In the genomic region with DNA sequence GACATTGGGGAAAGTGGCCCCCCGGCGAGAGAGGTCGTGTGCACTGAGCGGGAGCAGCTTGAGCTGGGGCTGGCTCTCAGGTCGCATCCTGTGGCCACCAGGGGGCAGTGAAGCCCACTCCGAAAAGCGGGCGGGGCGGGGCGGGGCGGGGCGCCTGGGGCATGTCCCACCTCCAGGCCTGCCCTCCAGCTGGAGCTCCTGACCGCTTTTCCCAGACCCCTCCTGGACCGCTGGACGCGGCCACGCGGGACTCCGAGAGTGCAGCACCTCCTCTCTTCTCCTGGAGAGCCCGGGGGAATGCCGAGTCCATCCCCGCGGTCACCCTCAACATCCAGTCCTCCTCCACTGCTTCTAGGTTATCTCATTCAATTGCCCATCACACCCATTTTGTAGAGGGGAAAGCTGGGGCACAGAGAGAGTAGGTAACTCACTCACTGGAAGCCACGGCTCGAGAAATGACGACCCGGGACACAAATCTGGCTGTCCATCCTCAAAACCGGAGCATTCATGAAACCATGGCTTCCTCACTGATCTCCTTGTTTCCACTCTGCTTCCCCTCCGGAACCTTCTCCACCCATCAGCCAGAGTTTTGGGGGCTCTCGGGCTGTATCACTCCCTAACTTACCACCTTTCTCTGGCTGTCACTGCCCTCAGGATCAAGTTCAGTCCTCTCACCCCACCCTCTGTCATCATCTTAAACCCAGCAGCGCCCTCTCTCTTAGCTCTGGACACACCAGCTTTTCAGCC, we compare ENCODE assay signal across 8 cellular contexts. TPM values are rescaled to one million over a fixed set of nuclear protein-coding genes. Genes with fewer than 3 reads are reported as not detected.
A peak's percentile ranks its signal among the peaks of the same experiment; 100 is the strongest.
DNase-seq lines count a peak whose midpoint lies in the region; ATAC-seq, FAIRE-seq and TF ChIP-seq lines count a peak whose summit lies in the region.

No MANE protein-coding gene starts in this region.

- no peaks in the 10 kb centered on the region for H3K27me3 Mint-ChIP-seq in activated CD4-positive, alpha-beta memory T cell treated with anti-CD3 and anti-CD28 coated beads for 36 hours

- peak; percentile 87 for TF ChIP-seq CTCF in 22Rv1 (IDR thresholded peaks at IDR 0.05)
- TF ChIP-seq CTCF in lower lobe of right lung (IDR thresholded peaks at IDR 0.05), result peak; percentile 81

- peaks cover 25% of the 10 kb centered on the region for H3K36me3 ChIP-seq in lower lobe of right lung

- H3K36me3 Mint-ChIP-seq in activated CD4-positive, alpha-beta memory T cell treated with anti-CD3 and anti-CD28 coated beads for 36 hours, result peaks cover 29% of the 10 kb centered on the region

- peaks cover 51% of the 10 kb centered on the region for H3K4me1 ChIP-seq in lower lobe of right lung

- ATAC-seq in HG03175 (IDR thresholded peaks at IDR 0.05; ENCODE audit: unreplicated experiment), result peak; percentile 70
- ATAC-seq in lower lobe of right lung, result peak; percentile 90 to 92

- H3K27ac ChIP-seq in 22Rv1, result no peak overlapping the region
- H3K27ac ChIP-seq in lower lobe of right lung, result peak overlapping the region; percentile 67

- H3K27me3 ChIP-seq in lower lobe of right lung (ENCODE audit: low read depth), result no peaks in the 10 kb centered on the region

- peak overlapping the region; percentile 51 for H3K4me3 ChIP-seq in lower lobe of right lung

- no peaks in the 10 kb centered on the region for H3K9me3 ChIP-seq in lower lobe of right lung

- no peaks in the 10 kb centered on the region for H3K9me3 Mint-ChIP-seq in activated CD4-positive, alpha-beta memory T cell treated with anti-CD3 and anti-CD28 coated beads for 36 hours

- intact Hi-C loops in activated CD4-positive, alpha-beta memory T cell treated with anti-CD3 and anti-CD28 coated beads for 36 hours (cut with micrococcal nuclease), result loop anchor here (1.0 kb wide), 2 partner anchors 14 to 62 kb away; no protein-coding TSS in a partner anchor
- intact Hi-C loops in lower lobe of right lung (cut with DNase I), result loop anchor here (10.0 kb wide), 1 partner anchor 53 kb away; no protein-coding TSS in a partner anchor

- DNase-seq in GM18507 (ENCODE audit: extremely low spot score, insufficient read length, low read depth), result peak; percentile 73
- DNase-seq in NCI-H526 treated with DMSO at 0.1 percent for 48 hours (lab: John Stamatoyannopoulos, UW), result peak; percentile 30
- peak; percentile 85 for DNase-seq in activated CD4-positive, alpha-beta memory T cell treated with anti-CD3 and anti-CD28 coated beads for 36 hours
- peak; percentile 89 for DNase-seq in ecto neural progenitor cell (ENCODE audit: low spot score)
- peak; percentile 88 for DNase-seq in lower lobe of right lung
- peak; percentile 55 to 73 (median 59) for DNase-seq in stimulated activated CD4-positive, alpha-beta T cell treated with anti-CD3 and anti-CD28 coated beads, TNF-alpha, amount 100 ng/mL, for 1 hour (ENCODE audit: low read depth in 3 of 3, low spot score in 1 of 3)

- peak overlapping the region; percentile 60 for H3K4me3 Mint-ChIP-seq in activated CD4-positive, alpha-beta memory T cell treated with anti-CD3 and anti-CD28 coated beads for 36 hours

- FAIRE-seq in GM18507 (lab: Jason Lieb, UNC), result no peak

- peaks cover 47% of the 10 kb centered on the region for H3K4me1 Mint-ChIP-seq in activated CD4-positive, alpha-beta memory T cell treated with anti-CD3 and anti-CD28 coated beads for 36 hours (ENCODE audit: low read depth)

- CTCF ChIA-PET in activated CD4-positive, alpha-beta memory T cell treated with anti-CD3 and anti-CD28 coated beads for 36 hours (lab: Charles Lee), result interaction anchor here (0.7 to 9.9 kb wide), 35 partner anchors 11 to 161 kb away, joined by 3 to 417 read pairs (median 5); partner anchors contain the start of genes BCL2L1, COX4I2 and TPX2

- POLR2A ChIA-PET in activated CD4-positive, alpha-beta memory T cell treated with anti-CD3 and anti-CD28 coated beads for 36 hours (lab: Charles Lee), result interaction anchor here (1.1 to 3.4 kb wide), 8 partner anchors 12 to 61 kb away, joined by 3 to 48 read pairs (median 6); partner anchors contain the start of gene BCL2L1

- H3K27ac Mint-ChIP-seq in activated CD4-positive, alpha-beta memory T cell treated with anti-CD3 and anti-CD28 coated beads for 36 hours, result peak overlapping the region; percentile 70

RNA-seq across cellular contexts. Expression of gene COX4I2, which starts 24.1 kb away (rescaled TPM):
- not detected for total RNA-seq in activated CD4-positive, alpha-beta memory T cell treated with anti-CD3 and anti-CD28 coated beads for 36 hours
- 17.1 TPM for total RNA-seq in lower lobe of right lung

RNA-seq across cellular contexts. Expression of gene ID1, which starts 56.7 kb away (rescaled TPM):
- 1 to 10 TPM in 1 of 2 experiments, under 1 TPM in 1; 0.90 to 1.3 TPM for total RNA-seq in activated CD4-positive, alpha-beta memory T cell treated with anti-CD3 and anti-CD28 coated beads for 36 hours
- 196 TPM for total RNA-seq in lower lobe of right lung

Comparison
In these comparisons a context has a peak if more than half of its experiments do, and no peak if none do; other contexts are left out.
1. DNase-seq: peak in every context shown above with its lines; median percentile 89 in ecto neural progenitor cell; 88 in lower lobe of right lung; 85 in activated CD4-positive, alpha-beta memory T cell treated with anti-CD3 and anti-CD28 coated beads for 36 hours; 73 in GM18507; 59 in stimulated activated CD4-positive, alpha-beta T cell treated with anti-CD3 and anti-CD28 coated beads, TNF-alpha, amount 100 ng/mL, for 1 hour; 30 in NCI-H526 treated with DMSO at 0.1 percent for 48 hours.
2. RNA of gene COX4I2, which starts 24.1 kb away (total RNA-seq): 17.1 TPM in lower lobe of right lung (single experiment); not detected in activated CD4-positive, alpha-beta memory T cell treated with anti-CD3 and anti-CD28 coated beads for 36 hours; every median in the first group is over 10 times any median in the second.
3. RNA of gene ID1, which starts 56.7 kb away (total RNA-seq): 196 TPM in lower lobe of right lung (single experiment); 0.90 to 1.3 TPM in activated CD4-positive, alpha-beta memory T cell treated with anti-CD3 and anti-CD28 coated beads for 36 hours; every median in the first group is over 10 times any median in the second.